ENCODE assay signal across 31 cellular contexts in the genomic region with DNA sequence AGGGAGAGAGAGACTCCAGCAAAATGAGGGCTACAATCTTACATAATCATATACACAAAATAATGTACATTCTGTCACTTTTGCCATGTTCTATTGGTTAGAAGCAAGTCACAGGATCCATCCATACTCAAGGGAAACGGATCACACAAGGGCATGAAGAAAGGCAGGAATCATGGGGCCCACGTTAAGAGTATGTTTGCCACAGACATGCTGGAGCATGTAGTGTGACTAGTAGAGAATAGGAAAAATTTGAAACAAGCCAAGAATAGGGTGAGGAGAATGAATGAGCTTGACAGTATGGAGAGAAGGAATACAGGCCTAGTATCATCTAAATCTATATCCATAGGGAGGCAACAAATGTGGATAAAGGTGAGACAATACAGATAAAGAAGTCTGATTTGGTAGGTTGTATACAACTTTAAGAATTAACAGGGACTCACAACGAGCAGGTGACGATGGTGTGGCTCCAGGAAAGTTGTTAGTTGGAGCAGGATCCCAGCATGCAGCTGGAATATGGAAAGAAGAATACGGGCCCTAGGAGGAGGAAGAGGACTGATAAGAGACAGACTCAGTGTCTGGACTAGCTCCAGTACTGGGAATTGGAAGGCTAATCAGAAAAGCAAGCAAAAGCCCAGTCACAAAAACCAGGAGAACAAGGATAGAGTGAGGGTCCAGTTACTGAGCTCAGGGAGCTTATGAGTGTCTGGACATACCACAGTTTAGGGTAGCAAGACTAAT.
"Had no signal": no experiment of that assay in that cellular context is flagged by ENCODE, and none has a peak within 500 bp of the region (broad histone marks: within the 10 kb centered on the region; RNA-seq: fewer than 3 reads in every experiment).

No MANE protein-coding gene starts in this region.

- H3K9me3 ChIP-seq: MG63, Peyer's patch had no signal

- H3K4me3 ChIP-seq: MG63, Peyer's patch had no signal

- ATAC-seq: activated CD8-positive, alpha-beta memory T cell treated with anti-CD3 and anti-CD28 coated beads, Interleukin-2, amount 10 ng/mL, durations not matched to agents 7 days and 5 days; PC-3; WTC11 had no signal

- H3K4me1 ChIP-seq: Peyer's patch had no signal

- DNase-seq: activated CD4-positive, alpha-beta memory T cell treated with anti-CD3 and anti-CD28 coated beads, Interleukin-2, amount 10 ng/mL, durations not matched to agents 7 days and 5 days; activated CD4-positive, alpha-beta T cell treated with anti-CD3 and anti-CD28 coated beads for 4 hours; activated CD4-positive, alpha-beta T cell treated with anti-CD3 and anti-CD28 coated beads, Interleukin-2, amount 50 U/mL, for 1 hour; activated CD4-positive, CD25-positive, alpha-beta regulatory T cell treated with anti-CD3 and anti-CD28 coated beads, Interleukin-2, amount 50 U/mL, for 72 hours; activated CD8-positive, alpha-beta memory T cell treated with anti-CD3 and anti-CD28 coated beads for 24 hours; activated CD8-positive, alpha-beta memory T cell treated with anti-CD3 and anti-CD28 coated beads, Interleukin-2, amount 10 ng/mL, durations not matched to agents 7 days and 5 days; activated CD8-positive, alpha-beta memory T cell treated with anti-CD3 and anti-CD28 coated beads, Interleukin-2, amount 50 U/mL, for 48 hours; activated effector memory CD4-positive, alpha-beta T cell treated with Interleukin-2 at 50 U/mL for 16 hours; activated naive CD4-positive, alpha-beta T cell; activated naive CD4-positive, alpha-beta T cell treated with anti-CD3 and anti-CD28 coated beads, Interleukin-2, amount 50 U/mL, for 16 hours; activated naive CD8-positive, alpha-beta T cell treated with anti-CD3 and anti-CD28 coated beads for 36 hours; activated T-cell treated with anti-CD3 and anti-CD28 coated beads, Interleukin-2, amount 50 U/mL, for 48 hours; amniotic stem cell; aorta; brain microvascular endothelial cell; Karpas-422; KBM-7; MG63; NCI-H1048; NCI-H1105 treated with DMSO at 0.1 percent for 48 hours; NCI-H1436; NCI-H1694; NCI-H1930; NCI-H2081 treated with DMSO at 0.1 percent for 48 hours; NCI-H226; NCI-H446 treated with DMSO at 0.1 percent for 48 hours; PC-3; Peyer's patch; RPMI8226 had no signal

- FAIRE-seq: TTC549 had no signal

- H3K36me3 ChIP-seq: brain microvascular endothelial cell, MG63, Peyer's patch had no signal

- H3K27ac ChIP-seq: brain microvascular endothelial cell, Peyer's patch had no signal

- H3K27me3 ChIP-seq: brain microvascular endothelial cell, MG63, Peyer's patch had no signal
